ENCODE assay signal across 10 cellular contexts in the genomic region with DNA sequence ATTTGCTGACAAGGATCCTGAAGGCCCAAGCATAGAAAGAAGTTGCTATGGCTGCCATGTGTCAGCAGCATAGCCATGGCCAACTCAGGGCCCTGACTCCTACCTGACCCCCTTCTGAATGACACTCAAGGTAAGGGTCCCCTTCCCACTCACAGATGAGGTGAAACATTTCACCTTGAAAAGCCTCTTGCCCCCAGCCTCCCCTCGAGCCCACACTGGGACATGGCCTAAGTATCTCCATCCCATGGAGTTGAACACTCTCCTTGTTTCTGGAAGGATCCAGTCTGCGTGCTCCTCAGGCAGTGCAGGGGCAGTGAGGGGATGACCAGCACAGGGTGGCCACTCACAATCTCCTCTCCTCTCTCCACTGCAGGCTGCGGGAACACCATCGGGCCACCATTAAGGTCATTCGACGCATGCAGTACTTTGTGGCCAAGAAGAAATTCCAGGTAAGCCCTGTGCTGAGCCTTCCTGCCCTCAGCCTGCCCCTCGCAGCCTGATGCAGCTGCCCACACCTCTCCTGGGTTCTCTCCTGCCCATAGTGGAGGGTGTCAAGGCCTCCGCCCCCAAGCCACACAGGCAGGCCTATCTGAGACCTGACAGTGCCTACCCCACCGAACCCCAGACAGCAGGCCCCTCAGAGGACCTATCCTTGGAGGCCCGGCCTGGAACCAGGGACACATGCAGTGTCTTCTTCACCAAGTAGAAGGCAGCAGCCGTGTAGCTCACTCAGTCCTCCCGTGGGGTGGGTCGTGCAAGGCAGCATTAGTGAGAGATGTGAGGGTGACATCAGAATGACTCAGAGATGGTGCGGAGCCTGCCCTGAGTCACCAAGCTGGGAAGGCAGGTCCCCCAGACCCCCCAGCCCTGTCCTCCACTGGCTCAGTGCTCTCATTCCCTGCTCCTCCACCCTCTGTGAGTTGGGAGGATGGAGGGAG.
DNase-seq lines count a peak whose midpoint lies in the region; ATAC-seq and TF ChIP-seq lines count a peak whose summit lies in the region.
"Had no signal": no experiment of that assay in that cellular context is flagged by ENCODE, and none has a peak within 500 bp of the region (broad histone marks: within the 10 kb centered on the region; RNA-seq: fewer than 3 reads in every experiment).

No MANE protein-coding gene starts in this region.

- ATAC-seq in activated CD8-positive, alpha-beta memory T cell treated with anti-CD3 and anti-CD28 coated beads, Interleukin-2, amount 10 ng/mL, durations not matched to agents 7 days and 5 days, result no peak
- ATAC-seq in foreskin keratinocyte, result peak; percentile 81
- ATAC-seq in HG02870 (IDR thresholded peaks at IDR 0.05; ENCODE audit: unreplicated experiment), result no peak

- H3K27me3 ChIP-seq in foreskin keratinocyte (peaks cover 29% of the 10 kb centered on the region), spleen (replicated peaks in 1 of 7) (no peaks in the 10 kb centered on the region)
- H3K27me3 ChIP-seq: SJCRH30 had no signal

- H3K27ac ChIP-seq in foreskin keratinocyte (peak overlapping the region; percentile 79), spleen (no peak overlapping the region)
- H3K27ac ChIP-seq: SJCRH30 had no signal

- peaks cover 22% of the 10 kb centered on the region for H3K27me3 Mint-ChIP-seq in activated CD8-positive, alpha-beta memory T cell treated with anti-CD3 and anti-CD28 coated beads, Interleukin-2, amount 10 ng/mL, durations not matched to agents 7 days and 5 days
- peaks cover 6 to 8% (median 7%) of the 10 kb centered on the region in 3 donors for H3K27me3 Mint-ChIP-seq in immature natural killer cell (ENCODE audit: low read depth in 3 of 3)

- CTCF ChIA-PET in activated CD8-positive, alpha-beta memory T cell treated with anti-CD3 and anti-CD28 coated beads, Interleukin-2, amount 10 ng/mL, durations not matched to agents 7 days and 5 days (lab: Charles Lee), result no interaction called here

- peaks cover 0 to 40% (median 0%) of the 10 kb centered on the region in 6 donors for H3K36me3 ChIP-seq in spleen
- H3K36me3 ChIP-seq: SJCRH30 had no signal

- no peaks in the 10 kb centered on the region for H3K36me3 Mint-ChIP-seq in activated CD8-positive, alpha-beta memory T cell treated with anti-CD3 and anti-CD28 coated beads, Interleukin-2, amount 10 ng/mL, durations not matched to agents 7 days and 5 days
- H3K36me3 Mint-ChIP-seq in immature natural killer cell, result no peaks in the 10 kb centered on the region

- no peak overlapping the region for H3K27ac Mint-ChIP-seq in activated CD8-positive, alpha-beta memory T cell treated with anti-CD3 and anti-CD28 coated beads, Interleukin-2, amount 10 ng/mL, durations not matched to agents 7 days and 5 days
- H3K27ac Mint-ChIP-seq in immature natural killer cell, result no peak overlapping the region

- 84 to 93% (median 92%) methylated on average over 3 to 14 of the region's 14 CpGs for WGBS in spleen, 5 donors

- no peak overlapping the region for H3K4me3 ChIP-seq in spleen
- H3K4me3 ChIP-seq: SJCRH30 had no signal

- no peak overlapping the region for H3K4me3 Mint-ChIP-seq in activated CD8-positive, alpha-beta memory T cell treated with anti-CD3 and anti-CD28 coated beads, Interleukin-2, amount 10 ng/mL, durations not matched to agents 7 days and 5 days
- no peak overlapping the region for H3K4me3 Mint-ChIP-seq in immature natural killer cell
- H3K4me3 Mint-ChIP-seq: central memory CD8-positive, alpha-beta T cell had no signal

- H3K9me3 Mint-ChIP-seq in activated CD8-positive, alpha-beta memory T cell treated with anti-CD3 and anti-CD28 coated beads, Interleukin-2, amount 10 ng/mL, durations not matched to agents 7 days and 5 days (ENCODE audit: low read depth), result no peaks in the 10 kb centered on the region
- H3K9me3 Mint-ChIP-seq in immature natural killer cell, result no peaks in the 10 kb centered on the region
- H3K9me3 Mint-ChIP-seq: central memory CD8-positive, alpha-beta T cell had no signal

- no peaks in the 10 kb centered on the region for H3K9me3 ChIP-seq in spleen
- H3K9me3 ChIP-seq: SJCRH30 had no signal

- no peak for TF ChIP-seq POLR2A in spleen (IDR thresholded peaks at IDR 0.05)

- intact Hi-C loops in spleen (cut with DNase I; ENCODE audit: low total_unique reads), result no loop called here

- TF ChIP-seq CTCF in foreskin keratinocyte (conservative IDR thresholded peaks at IDR 0.05), result peak; percentile 11
- no peak for TF ChIP-seq CTCF in spleen (IDR thresholded peaks at IDR 0.05 in 8 of 11, conservative IDR thresholded peaks at IDR 0.05 in 3 of 11)

- peak; percentile 27 for DNase-seq in NK-92 treated with Interleukin-12 subunit alpha and Interleukin-12 subunit beta, amount 100 ng/mL, for 24 hours (lab: John Stamatoyannopoulos, UW)
- no peak for DNase-seq in NK-92 (lab: John Stamatoyannopoulos, UW; ENCODE audit: unreplicated experiment)
- DNase-seq in activated CD8-positive, alpha-beta memory T cell treated with anti-CD3 and anti-CD28 coated beads, Interleukin-2, amount 10 ng/mL, durations not matched to agents 7 days and 5 days, result peak; percentile 34
- peak; percentile 13 to 61 for DNase-seq in foreskin keratinocyte
- peak; percentile 60 for DNase-seq in spleen
- no peak for DNase-seq in immature natural killer cell
- DNase-seq in stimulated activated naive CD4-positive, alpha-beta T cell (lab: John Stamatoyannopoulos, UW), result no peak
- DNase-seq: SJCRH30 had no signal

- H3K4me1 ChIP-seq in foreskin keratinocyte (no peaks in the 10 kb centered on the region), spleen (no peaks in the 10 kb centered on the region)
- H3K4me1 ChIP-seq: SJCRH30 had no signal

- peaks cover 10% of the 10 kb centered on the region for H3K4me1 Mint-ChIP-seq in activated CD8-positive, alpha-beta memory T cell treated with anti-CD3 and anti-CD28 coated beads, Interleukin-2, amount 10 ng/mL, durations not matched to agents 7 days and 5 days
- H3K4me1 Mint-ChIP-seq in immature natural killer cell, result no peaks in the 10 kb centered on the region

Comparison
In these comparisons a context has a peak if more than half of its experiments do, and no peak if none do; other contexts are left out.
1. DNase-seq: peak in NK-92 treated with Interleukin-12 subunit alpha and Interleukin-12 subunit beta, amount 100 ng/mL, for 24 hours (single experiment), activated CD8-positive, alpha-beta memory T cell treated with anti-CD3 and anti-CD28 coated beads, Interleukin-2, amount 10 ng/mL, durations not matched to agents 7 days and 5 days (single experiment), foreskin keratinocyte (2 of 2) and spleen (single experiment); none in NK-92 (single experiment), immature natural killer cell (0 of 3) and stimulated activated naive CD4-positive, alpha-beta T cell (0 of 6).